20 cellular contexts compared by ENCODE assay signal in the genomic region with DNA sequence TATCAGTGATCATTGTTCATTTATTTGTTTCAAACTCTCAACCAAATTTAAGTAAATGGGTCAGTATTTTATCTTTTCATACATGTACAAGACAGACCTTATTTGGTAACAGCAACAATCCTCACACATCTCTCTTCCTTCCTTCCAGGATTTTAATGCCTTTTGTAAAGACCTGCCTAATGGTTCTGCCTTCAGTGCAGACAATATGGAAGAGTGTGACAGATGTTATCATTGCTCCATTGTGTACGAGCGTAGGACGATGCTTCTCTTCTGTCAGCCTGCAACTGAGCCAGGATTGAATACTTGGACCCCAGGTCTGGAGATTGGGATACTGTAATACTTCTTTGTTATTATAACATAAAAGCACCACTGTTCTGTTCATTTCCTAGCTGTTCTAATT. TPM values are rescaled to one million over a fixed set of nuclear protein-coding genes. Genes with fewer than 3 reads are reported as not detected.
DNase-seq lines count a peak whose midpoint lies in the region; ATAC-seq, FAIRE-seq and TF ChIP-seq lines count a peak whose summit lies in the region.
"Had no signal": no experiment of that assay in that cellular context is flagged by ENCODE, and none has a peak within 500 bp of the region (broad histone marks: within the 10 kb centered on the region; RNA-seq: fewer than 3 reads in every experiment).

No MANE protein-coding gene starts in this region.

- no peaks in the 10 kb centered on the region for H3K9me3 Mint-ChIP-seq in astrocyte (ENCODE audit: unreplicated experiment)
- no peaks in the 10 kb centered on the region for H3K9me3 Mint-ChIP-seq in glutamatergic neuron (ENCODE audit: unreplicated experiment)
- H3K9me3 Mint-ChIP-seq: IgD-negative memory B cell had no signal

- H3K9ac ChIP-seq in astrocyte (ENCODE audit: low read length): no peak overlapping the region

- intact Hi-C loops in Right ventricle myocardium superior (cut with DNase I): no loop called here
- intact Hi-C loops in transverse colon (cut with DNase I; ENCODE audit: low total_unique reads): no loop called here

- DNase-seq in right atrium auricular region (ENCODE audit: low spot score) (no peak), Right ventricle myocardium superior (no peak), astrocyte (ENCODE audit: low read depth) (no peak), glutamatergic neuron (no peak), transverse colon (no peak), NAMALWA (ENCODE audit: low spot score) (no peak)
- DNase-seq: ACHN, COR-L47, GF-D8, GOT3, Kasumi-1, NCI-H1105 treated with DMSO at 0.1 percent for 48 hours, NCI-H187, NCI-H748 treated with DMSO at 0.1 percent for 48 hours, PC-3 had no signal

- peaks cover 0 to 40% of the 10 kb centered on the region in 2 donors for H3K4me1 ChIP-seq in right atrium auricular region
- peaks cover 16% of the 10 kb centered on the region for H3K4me1 ChIP-seq in astrocyte (ENCODE audit: insufficient read depth, low read length)
- peaks cover 0 to 18% (median under 1%) of the 10 kb centered on the region in 4 donors for H3K4me1 ChIP-seq in transverse colon

- no peaks in the 10 kb centered on the region for H4K20me1 ChIP-seq in astrocyte (ENCODE audit: insufficient read depth, low read length)

- no peak for TF ChIP-seq POLR2A in transverse colon (IDR thresholded peaks at IDR 0.05)

- ATAC-seq in Right ventricle myocardium superior (ENCODE audit: poor library complexity) (no peak), HG02981 (IDR thresholded peaks at IDR 0.05; ENCODE audit: unreplicated experiment) (no peak), GM21381 (IDR thresholded peaks at IDR 0.05; ENCODE audit: unreplicated experiment) (no peak)
- ATAC-seq: PC-3 had no signal

- peak overlapping the region; percentile 1 for H3K4me2 ChIP-seq in astrocyte (ENCODE audit: low read length)

- no peak overlapping the region for H3K4me3 Mint-ChIP-seq in astrocyte (ENCODE audit: unreplicated experiment)
- peak overlapping the region; percentile 2 for H3K4me3 Mint-ChIP-seq in glutamatergic neuron (ENCODE audit: unreplicated experiment)
- H3K4me3 Mint-ChIP-seq: IgD-negative memory B cell had no signal

- H3K27me3 ChIP-seq in right atrium auricular region: no peaks in the 10 kb centered on the region
- no peaks in the 10 kb centered on the region for H3K27me3 ChIP-seq in astrocyte (ENCODE audit: insufficient read depth, low read length)
- H3K27me3 ChIP-seq in transverse colon: peaks cover 1% of the 10 kb centered on the region

- no peak for TF ChIP-seq EP300 in transverse colon (IDR thresholded peaks at IDR 0.05; ENCODE audit: low read depth)

- WGBS in transverse colon (ENCODE audit: low coverage in 1 of 2), 2 donors: 74% methylated on average over 3 of the region's 3 CpGs; no CpG with 5 or more reads in 1 of the 2 donors

- H3K27ac ChIP-seq in right atrium auricular region (peak overlapping the region; percentile 98), astrocyte (ENCODE audit: low read depth, low read length) (no peak overlapping the region), transverse colon (peak overlapping the region in 3 of 4 donors; percentile 6 to 39 (median 10))

- H3K36me3 ChIP-seq in right atrium auricular region (peaks cover 21% of the 10 kb centered on the region), astrocyte (ENCODE audit: insufficient read depth, low read length) (peaks cover 34% of the 10 kb centered on the region), transverse colon (no peaks in the 10 kb centered on the region)

- in situ Hi-C loops in transverse colon (cut with MboI; ENCODE audit: low pct_ligation_motif_present in 1 of 4, low pct_unique_long_range_greater_than_20kb in 1 of 4, low sequenced_read_pairs in 3 of 4): no loop called here

- no peak for FAIRE-seq in astrocyte (lab: Jason Lieb, UNC)
- FAIRE-seq: GM12891, GM18507 had no signal

- H3K27me3 Mint-ChIP-seq in astrocyte (ENCODE audit: low read depth, unreplicated experiment): no peaks in the 10 kb centered on the region
- no peaks in the 10 kb centered on the region for H3K27me3 Mint-ChIP-seq in glutamatergic neuron (ENCODE audit: unreplicated experiment)

- H3K79me2 ChIP-seq in astrocyte (ENCODE audit: insufficient read depth, low read length): peaks cover 48% of the 10 kb centered on the region

- H2AFZ ChIP-seq in astrocyte (ENCODE audit: low read depth, low read length): no peak overlapping the region

- TF ChIP-seq CTCF in right atrium auricular region (IDR thresholded peaks at IDR 0.05) (no peak), astrocyte (IDR thresholded peaks at IDR 0.05; ENCODE audit: insufficient read depth, low read depth, low read length) (no peak), glutamatergic neuron (IDR thresholded peaks at IDR 0.05; ENCODE audit: partially characterized antibody, unreplicated experiment) (no peak), transverse colon (IDR thresholded peaks at IDR 0.05) (no peak)

- H3K4me3 ChIP-seq in right atrium auricular region (no peak overlapping the region), astrocyte (ENCODE audit: insufficient read depth, low read depth, low read length) (no peak overlapping the region), transverse colon (no peak overlapping the region)

- no peaks in the 10 kb centered on the region for H3K9me3 ChIP-seq in right atrium auricular region
- no peaks in the 10 kb centered on the region for H3K9me3 ChIP-seq in astrocyte (ENCODE audit: insufficient read depth, low read depth, low read length)
- H3K9me3 ChIP-seq in transverse colon: no peaks in the 10 kb centered on the region

- H3K4me1 Mint-ChIP-seq in astrocyte (ENCODE audit: low read depth, unreplicated experiment) (peaks cover 17% of the 10 kb centered on the region), glutamatergic neuron (ENCODE audit: low read depth, unreplicated experiment) (peaks cover 6% of the 10 kb centered on the region)

- H3K36me3 Mint-ChIP-seq in astrocyte (ENCODE audit: low read depth, unreplicated experiment): peaks cover 23% of the 10 kb centered on the region
- H3K36me3 Mint-ChIP-seq in glutamatergic neuron (ENCODE audit: unreplicated experiment): no peaks in the 10 kb centered on the region
- H3K36me3 Mint-ChIP-seq: IgD-negative memory B cell had no signal

- no peak overlapping the region for H3K27ac Mint-ChIP-seq in astrocyte (ENCODE audit: unreplicated experiment)
- peak overlapping the region; percentile 76 for H3K27ac Mint-ChIP-seq in glutamatergic neuron (ENCODE audit: unreplicated experiment)
- H3K27ac Mint-ChIP-seq: IgD-negative memory B cell had no signal

RNA-seq across cellular contexts. Expression of gene CAV2, which starts 6.3 kb away (rescaled TPM):
- total RNA-seq in right atrium auricular region (100 to 1,000 TPM; 180 to 278 TPM), Right ventricle myocardium superior (183 TPM), astrocyte (152 and 161 TPM in 2 replicates), glutamatergic neuron (ENCODE audit: unreplicated experiment) (1.7 TPM), transverse colon (10 to 100 TPM in 3 of 4 donors, 1 to 10 TPM in 1; 4.1 to 28.3 (median 13.9) TPM)

RNA-seq across cellular contexts. Expression of gene CAV1, which starts 19.0 kb away (rescaled TPM):
- total RNA-seq in right atrium auricular region (100 to 1,000 TPM; 396 to 398 TPM), Right ventricle myocardium superior (300 TPM), astrocyte (384 and 472 TPM in 2 replicates), glutamatergic neuron (ENCODE audit: unreplicated experiment) (0.78 TPM), transverse colon (10 to 100 TPM; 52.2 to 73.8 (median 62.2) TPM)

Comparison
In these comparisons a context has a peak if more than half of its experiments do, and no peak if none do; other contexts are left out.
1. RNA of gene CAV1, which starts 19.0 kb away (total RNA-seq): 384 to 472 TPM in astrocyte, 396 to 398 TPM in right atrium auricular region, 300 TPM in Right ventricle myocardium superior (single experiment) and 52.2 to 73.8 TPM in transverse colon; 0.78 TPM in glutamatergic neuron (single experiment); every median in the first group is over 10 times any median in the second.